Comparison of ENCODE assay signal across 1 cellular context in genomic region chr3:165835431-165835830, GRCh38.
TF ChIP-seq lines count a peak whose summit lies in the region.

No MANE protein-coding gene starts in this region.

TF ChIP-seq in GM23338, 12 proteins besides CTCF, POLR2A, EP300 and RAD21 (continued from another document):
- no peak for TF ChIP-seq ZNF462 (CRISPR knock-in tag; IDR thresholded peaks at IDR 0.05)
- no peak for TF ChIP-seq POLR2AphosphoS5 (IDR thresholded peaks at IDR 0.05; ENCODE audit: low read depth)
- no peak for TF ChIP-seq REST (IDR thresholded peaks at IDR 0.05; ENCODE audit: unreplicated experiment)
- no peak for TF ChIP-seq STAT1 (IDR thresholded peaks at IDR 0.05; ENCODE audit: unreplicated experiment)
- no peak for TF ChIP-seq CREB1 (CRISPR knock-in tag; IDR thresholded peaks at IDR 0.05; ENCODE audit: low read depth)
